Comparison of ENCODE assay signal across 7 cellular contexts in the genomic region with DNA sequence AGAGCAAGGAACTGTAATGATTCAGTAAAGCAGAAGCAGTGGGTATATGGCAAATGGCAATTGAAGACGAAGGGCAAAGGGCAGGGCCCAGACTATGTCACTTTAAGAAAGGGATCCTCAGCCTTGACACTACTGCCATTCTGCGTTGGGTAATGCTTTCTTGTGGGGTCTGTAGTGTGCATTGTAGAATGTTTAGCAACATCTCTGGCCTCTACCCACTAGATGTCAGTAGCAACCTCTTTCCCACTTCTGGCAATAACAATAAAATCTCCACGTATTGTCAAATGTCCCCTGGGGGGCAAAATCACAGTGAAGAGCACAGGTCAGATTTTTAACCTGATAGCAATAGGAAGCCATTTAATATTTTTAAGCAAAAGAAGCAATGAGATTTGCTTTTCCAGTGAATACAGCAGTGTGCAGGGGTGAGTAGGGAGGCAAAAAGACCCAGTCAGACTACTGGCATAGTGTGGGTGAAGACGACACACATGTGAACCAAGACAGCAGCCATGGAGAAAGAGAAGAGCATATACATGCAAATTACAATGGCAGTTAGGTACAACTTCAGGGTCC.
DNase-seq lines count a peak whose midpoint lies in the region; ATAC-seq and TF ChIP-seq lines count a peak whose summit lies in the region.

No MANE protein-coding gene starts in this region.

- no peaks in the 10 kb centered on the region for H4K20me1 ChIP-seq in neural progenitor cell (ENCODE audit: low read depth)

- H3K4me3 ChIP-seq in GM06990 (replicated peaks; ENCODE audit: low read depth, low read length) (no peak overlapping the region), NB4 (ENCODE audit: low read depth, low read length) (no peak overlapping the region), neural progenitor cell (no peak overlapping the region)

- no peak overlapping the region for H3K4me3 Mint-ChIP-seq in dendritic cell treated with granulocyte-macrophage colony-stimulating factor and Interleukin-4, amounts not matched to agents 40 ng/mL and 50 ng/mL, for 4 days
- H3K4me3 Mint-ChIP-seq in neural progenitor cell = no peak overlapping the region

- H3K27me3 ChIP-seq in GM06990 (replicated peaks; ENCODE audit: control insufficient read depth, insufficient read depth, low read length) (no peaks in the 10 kb centered on the region), neural progenitor cell (no peaks in the 10 kb centered on the region)

- TF ChIP-seq POLR2A in NB4 (IDR thresholded peaks at IDR 0.05; ENCODE audit: extremely low read depth, insufficient read length) = no peak

- peaks cover 22% of the 10 kb centered on the region for H3K4me1 Mint-ChIP-seq in dendritic cell treated with granulocyte-macrophage colony-stimulating factor and Interleukin-4, amounts not matched to agents 40 ng/mL and 50 ng/mL, for 4 days (ENCODE audit: low read depth)
- no peaks in the 10 kb centered on the region for H3K4me1 Mint-ChIP-seq in neural progenitor cell

- ATAC-seq in GM21360 (IDR thresholded peaks at IDR 0.05; ENCODE audit: unreplicated experiment) (no peak), GM18873 (IDR thresholded peaks at IDR 0.05; ENCODE audit: low FRiP score, unreplicated experiment) (no peak), GM18519 (IDR thresholded peaks at IDR 0.05; ENCODE audit: low FRiP score, unreplicated experiment) (no peak)

- no peaks in the 10 kb centered on the region for H3K9me3 Mint-ChIP-seq in dendritic cell treated with granulocyte-macrophage colony-stimulating factor and Interleukin-4, amounts not matched to agents 40 ng/mL and 50 ng/mL, for 4 days
- peaks cover 2% of the 10 kb centered on the region for H3K9me3 Mint-ChIP-seq in neural progenitor cell

- no peaks in the 10 kb centered on the region for H3K4me1 ChIP-seq in neural progenitor cell

- H3K4me2 ChIP-seq in neural progenitor cell = no peak overlapping the region

- TF ChIP-seq CTCF in GM06990 (IDR thresholded peaks at IDR 0.05; ENCODE audit: insufficient read depth, low read length, poor library complexity, severe bottlenecking) (peak; percentile 41), NB4 (IDR thresholded peaks at IDR 0.05; ENCODE audit: low read depth, low read length) (peak; percentile 29), neural progenitor cell (IDR thresholded peaks at IDR 0.05) (peak; percentile 67)

- H3K27me3 Mint-ChIP-seq in dendritic cell treated with granulocyte-macrophage colony-stimulating factor and Interleukin-4, amounts not matched to agents 40 ng/mL and 50 ng/mL, for 4 days = no peaks in the 10 kb centered on the region
- no peaks in the 10 kb centered on the region for H3K27me3 Mint-ChIP-seq in neural progenitor cell (ENCODE audit: insufficient read depth, low read depth)

- H3K9ac ChIP-seq in neural progenitor cell = no peak overlapping the region

- intact Hi-C loops in dendritic cell treated with granulocyte-macrophage colony-stimulating factor and Interleukin-4, amounts not matched to agents 40 ng/mL and 50 ng/mL, for 4 days (cut with micrococcal nuclease) = loop anchor here (5.0 kb wide), 1 partner anchor 161 kb away; no protein-coding TSS in a partner anchor

- no peak overlapping the region for H3K27ac ChIP-seq in neural progenitor cell

- H3K36me3 ChIP-seq in GM06990 (ENCODE audit: control insufficient read depth, insufficient read depth, low read length) = no peaks in the 10 kb centered on the region; the same call in 1 of the 2 replicates
- no peaks in the 10 kb centered on the region for H3K36me3 ChIP-seq in neural progenitor cell

- H2AFZ ChIP-seq in neural progenitor cell (replicated peaks) = no peak overlapping the region

- DNase-seq in GM06990 (ENCODE audit: extremely low read depth, insufficient read length) (no peak), NB4 (ENCODE audit: low read depth) (peak; percentile 56), neural progenitor cell (ENCODE audit: low spot score) (peak; percentile 34)

- H3K27ac Mint-ChIP-seq in dendritic cell treated with granulocyte-macrophage colony-stimulating factor and Interleukin-4, amounts not matched to agents 40 ng/mL and 50 ng/mL, for 4 days = peak overlapping the region; percentile 7
- H3K27ac Mint-ChIP-seq in neural progenitor cell = no peak overlapping the region

- peaks cover 46% of the 10 kb centered on the region for H3K36me3 Mint-ChIP-seq in dendritic cell treated with granulocyte-macrophage colony-stimulating factor and Interleukin-4, amounts not matched to agents 40 ng/mL and 50 ng/mL, for 4 days (ENCODE audit: low read depth)
- H3K36me3 Mint-ChIP-seq in neural progenitor cell = peaks cover 5% of the 10 kb centered on the region

- no peaks in the 10 kb centered on the region for H3K9me3 ChIP-seq in neural progenitor cell (ENCODE audit: low read depth)

- no peaks in the 10 kb centered on the region for H3F3A ChIP-seq in neural progenitor cell (ENCODE audit: low read depth)

- no peaks in the 10 kb centered on the region for H3K79me2 ChIP-seq in neural progenitor cell (ENCODE audit: low read depth)
